Comparison of ENCODE assay signal across 1 cellular context in the genomic region with DNA sequence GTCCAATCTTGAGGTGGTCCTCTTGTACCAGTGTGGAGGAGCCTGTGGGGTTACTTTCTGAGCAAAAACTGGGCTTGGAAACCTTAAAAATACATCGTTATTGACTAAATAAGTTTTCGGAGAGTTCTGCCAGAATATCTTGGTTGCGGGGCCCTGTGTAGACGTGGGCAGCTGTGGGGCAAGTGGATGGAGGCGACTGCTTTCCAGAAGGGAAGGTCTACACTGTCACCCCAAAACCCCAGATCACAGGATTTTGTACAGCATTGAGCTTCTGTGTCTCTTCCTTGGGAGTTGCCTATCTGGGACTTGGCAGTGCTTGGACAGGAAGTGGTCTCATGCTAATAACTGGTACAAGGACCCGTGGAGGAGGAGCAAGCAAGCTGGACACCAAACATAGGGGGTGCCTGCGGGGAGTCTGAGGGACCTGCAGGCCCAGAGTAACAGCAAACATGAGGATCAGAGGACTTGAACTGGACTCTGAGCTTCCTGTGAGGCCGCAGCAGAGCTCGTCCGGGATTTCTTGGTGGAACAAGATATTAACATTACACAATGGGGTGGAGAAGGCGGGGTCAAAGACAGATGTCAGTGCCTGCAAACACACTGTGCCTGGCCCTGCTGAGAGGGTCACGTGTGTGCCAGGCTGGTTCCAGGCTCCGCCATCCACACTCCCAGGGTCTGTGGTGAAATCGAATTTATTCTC.
TF ChIP-seq lines count a peak whose summit lies in the region.

No MANE protein-coding gene starts in this region.

TF ChIP-seq in HepG2, 621 proteins besides CTCF, POLR2A, EP300 and RAD21 (continued from another document and continues in another):
- TF ChIP-seq, protein P1, sequence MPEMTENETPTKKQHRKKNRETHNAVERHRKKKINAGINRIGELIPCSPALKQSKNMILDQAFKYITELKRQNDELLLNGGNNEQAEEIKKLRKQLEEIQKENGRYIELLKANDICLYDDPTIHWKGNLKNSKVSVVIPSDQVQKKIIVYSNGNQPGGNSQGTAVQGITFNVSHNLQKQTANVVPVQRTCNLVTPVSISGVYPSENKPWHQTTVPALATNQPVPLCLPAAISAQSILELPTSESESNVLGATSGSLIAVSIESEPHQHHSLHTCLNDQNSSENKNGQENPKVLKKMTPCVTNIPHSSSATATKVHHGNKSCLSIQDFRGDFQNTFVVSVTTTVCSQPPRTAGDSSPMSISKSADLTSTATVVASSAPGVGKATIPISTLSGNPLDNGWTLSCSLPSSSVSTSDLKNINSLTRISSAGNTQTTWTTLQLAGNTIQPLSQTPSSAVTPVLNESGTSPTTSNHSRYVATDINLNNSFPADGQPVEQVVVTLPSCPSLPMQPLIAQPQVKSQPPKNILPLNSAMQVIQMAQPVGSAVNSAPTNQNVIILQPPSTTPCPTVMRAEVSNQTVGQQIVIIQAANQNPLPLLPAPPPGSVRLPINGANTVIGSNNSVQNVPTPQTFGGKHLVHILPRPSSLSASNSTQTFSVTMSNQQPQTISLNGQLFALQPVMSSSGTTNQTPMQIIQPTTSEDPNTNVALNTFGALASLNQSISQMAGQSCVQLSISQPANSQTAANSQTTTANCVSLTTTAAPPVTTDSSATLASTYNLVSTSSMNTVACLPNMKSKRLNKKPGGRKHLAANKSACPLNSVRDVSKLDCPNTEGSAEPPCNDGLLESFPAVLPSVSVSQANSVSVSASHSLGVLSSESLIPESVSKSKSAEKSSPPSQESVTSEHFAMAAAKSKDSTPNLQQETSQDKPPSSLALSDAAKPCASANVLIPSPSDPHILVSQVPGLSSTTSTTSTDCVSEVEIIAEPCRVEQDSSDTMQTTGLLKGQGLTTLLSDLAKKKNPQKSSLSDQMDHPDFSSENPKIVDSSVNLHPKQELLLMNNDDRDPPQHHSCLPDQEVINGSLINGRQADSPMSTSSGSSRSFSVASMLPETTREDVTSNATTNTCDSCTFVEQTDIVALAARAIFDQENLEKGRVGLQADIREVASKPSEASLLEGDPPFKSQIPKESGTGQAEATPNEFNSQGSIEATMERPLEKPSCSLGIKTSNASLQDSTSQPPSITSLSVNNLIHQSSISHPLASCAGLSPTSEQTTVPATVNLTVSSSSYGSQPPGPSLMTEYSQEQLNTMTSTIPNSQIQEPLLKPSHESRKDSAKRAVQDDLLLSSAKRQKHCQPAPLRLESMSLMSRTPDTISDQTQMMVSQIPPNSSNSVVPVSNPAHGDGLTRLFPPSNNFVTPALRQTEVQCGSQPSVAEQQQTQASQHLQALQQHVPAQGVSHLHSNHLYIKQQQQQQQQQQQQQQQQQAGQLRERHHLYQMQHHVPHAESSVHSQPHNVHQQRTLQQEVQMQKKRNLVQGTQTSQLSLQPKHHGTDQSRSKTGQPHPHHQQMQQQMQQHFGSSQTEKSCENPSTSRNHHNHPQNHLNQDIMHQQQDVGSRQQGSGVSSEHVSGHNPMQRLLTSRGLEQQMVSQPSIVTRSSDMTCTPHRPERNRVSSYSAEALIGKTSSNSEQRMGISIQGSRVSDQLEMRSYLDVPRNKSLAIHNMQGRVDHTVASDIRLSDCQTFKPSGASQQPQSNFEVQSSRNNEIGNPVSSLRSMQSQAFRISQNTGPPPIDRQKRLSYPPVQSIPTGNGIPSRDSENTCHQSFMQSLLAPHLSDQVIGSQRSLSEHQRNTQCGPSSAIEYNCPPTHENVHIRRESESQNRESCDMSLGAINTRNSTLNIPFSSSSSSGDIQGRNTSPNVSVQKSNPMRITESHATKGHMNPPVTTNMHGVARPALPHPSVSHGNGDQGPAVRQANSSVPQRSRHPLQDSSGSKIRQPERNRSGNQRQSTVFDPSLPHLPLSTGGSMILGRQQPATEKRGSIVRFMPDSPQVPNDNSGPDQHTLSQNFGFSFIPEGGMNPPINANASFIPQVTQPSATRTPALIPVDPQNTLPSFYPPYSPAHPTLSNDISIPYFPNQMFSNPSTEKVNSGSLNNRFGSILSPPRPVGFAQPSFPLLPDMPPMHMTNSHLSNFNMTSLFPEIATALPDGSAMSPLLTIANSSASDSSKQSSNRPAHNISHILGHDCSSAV (CRISPR knock-in tag; IDR thresholded peaks at IDR 0.05; ENCODE audit: borderline replicate concordance) = no peak
- TF ChIP-seq MXI1 (IDR thresholded peaks at IDR 0.05; ENCODE audit: borderline replicate concordance, low read depth, low read length) (peak; percentile 69; the same call in 1 of the 3 replicates), ZNF138 (CRISPR knock-in tag; IDR thresholded peaks at IDR 0.05; ENCODE audit: low read depth) (0 out of 2 replicates have a peak, but pooled peaks have one; percentile 23), KDM5A (IDR thresholded peaks at IDR 0.05; ENCODE audit: borderline replicate concordance, low read length) (no peak), CREM (IDR thresholded peaks at IDR 0.05) (peak; percentile 86), CREM (CRISPR knock-in tag; IDR thresholded peaks at IDR 0.05) (no peak), TBX3 (IDR thresholded peaks at IDR 0.05; ENCODE audit: borderline replicate concordance) (no peak), AGO2 (optimal IDR thresholded peaks at IDR 0.05; ENCODE audit: low read depth, low read length) (no peak), PHF21A (CRISPR knock-in tag; IDR thresholded peaks at IDR 0.05) (peak; percentile 96), PAX8 (CRISPR knock-in tag; IDR thresholded peaks at IDR 0.05; ENCODE audit: borderline replicate concordance) (0 out of 2 replicates have a peak, but pooled peaks have one; percentile 37), GLI4 (CRISPR knock-in tag; IDR thresholded peaks at IDR 0.05; ENCODE audit: borderline replicate concordance) (no peak), KLF12 (CRISPR knock-in tag; IDR thresholded peaks at IDR 0.05; ENCODE audit: borderline replicate concordance) (no peak), IRF2 (CRISPR knock-in tag; IDR thresholded peaks at IDR 0.05) (peak; percentile 94; the same call in 1 of the 2 replicates), ZNF557 (CRISPR knock-in tag; IDR thresholded peaks at IDR 0.05) (no peak), IKZF1 (IDR thresholded peaks at IDR 0.05) (no peak), IKZF4 (CRISPR knock-in tag; IDR thresholded peaks at IDR 0.05; ENCODE audit: borderline replicate concordance, low read depth, not compliant biosample characterization) (no peak)
- TF ChIP-seq, protein P2, sequence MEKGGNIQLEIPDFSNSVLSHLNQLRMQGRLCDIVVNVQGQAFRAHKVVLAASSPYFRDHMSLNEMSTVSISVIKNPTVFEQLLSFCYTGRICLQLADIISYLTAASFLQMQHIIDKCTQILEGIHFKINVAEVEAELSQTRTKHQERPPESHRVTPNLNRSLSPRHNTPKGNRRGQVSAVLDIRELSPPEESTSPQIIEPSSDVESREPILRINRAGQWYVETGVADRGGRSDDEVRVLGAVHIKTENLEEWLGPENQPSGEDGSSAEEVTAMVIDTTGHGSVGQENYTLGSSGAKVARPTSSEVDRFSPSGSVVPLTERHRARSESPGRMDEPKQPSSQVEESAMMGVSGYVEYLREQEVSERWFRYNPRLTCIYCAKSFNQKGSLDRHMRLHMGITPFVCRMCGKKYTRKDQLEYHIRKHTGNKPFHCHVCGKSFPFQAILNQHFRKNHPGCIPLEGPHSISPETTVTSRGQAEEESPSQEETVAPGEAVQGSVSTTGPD (CRISPR knock-in tag; IDR thresholded peaks at IDR 0.05) = no peak; the same call in none of the 2 replicates
- TF ChIP-seq, protein P3, sequence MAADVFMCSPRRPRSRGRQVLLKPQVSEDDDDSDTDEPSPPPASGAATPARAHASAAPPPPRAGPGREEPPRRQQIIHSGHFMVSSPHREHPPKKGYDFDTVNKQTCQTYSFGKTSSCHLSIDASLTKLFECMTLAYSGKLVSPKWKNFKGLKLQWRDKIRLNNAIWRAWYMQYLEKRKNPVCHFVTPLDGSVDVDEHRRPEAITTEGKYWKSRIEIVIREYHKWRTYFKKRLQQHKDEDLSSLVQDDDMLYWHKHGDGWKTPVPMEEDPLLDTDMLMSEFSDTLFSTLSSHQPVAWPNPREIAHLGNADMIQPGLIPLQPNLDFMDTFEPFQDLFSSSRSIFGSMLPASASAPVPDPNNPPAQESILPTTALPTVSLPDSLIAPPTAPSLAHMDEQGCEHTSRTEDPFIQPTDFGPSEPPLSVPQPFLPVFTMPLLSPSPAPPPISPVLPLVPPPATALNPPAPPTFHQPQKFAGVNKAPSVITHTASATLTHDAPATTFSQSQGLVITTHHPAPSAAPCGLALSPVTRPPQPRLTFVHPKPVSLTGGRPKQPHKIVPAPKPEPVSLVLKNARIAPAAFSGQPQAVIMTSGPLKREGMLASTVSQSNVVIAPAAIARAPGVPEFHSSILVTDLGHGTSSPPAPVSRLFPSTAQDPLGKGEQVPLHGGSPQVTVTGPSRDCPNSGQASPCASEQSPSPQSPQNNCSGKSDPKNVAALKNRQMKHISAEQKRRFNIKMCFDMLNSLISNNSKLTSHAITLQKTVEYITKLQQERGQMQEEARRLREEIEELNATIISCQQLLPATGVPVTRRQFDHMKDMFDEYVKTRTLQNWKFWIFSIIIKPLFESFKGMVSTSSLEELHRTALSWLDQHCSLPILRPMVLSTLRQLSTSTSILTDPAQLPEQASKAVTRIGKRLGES (CRISPR knock-in tag; IDR thresholded peaks at IDR 0.05; ENCODE audit: borderline replicate concordance) = no peak
- TF ChIP-seq, protein P4, sequence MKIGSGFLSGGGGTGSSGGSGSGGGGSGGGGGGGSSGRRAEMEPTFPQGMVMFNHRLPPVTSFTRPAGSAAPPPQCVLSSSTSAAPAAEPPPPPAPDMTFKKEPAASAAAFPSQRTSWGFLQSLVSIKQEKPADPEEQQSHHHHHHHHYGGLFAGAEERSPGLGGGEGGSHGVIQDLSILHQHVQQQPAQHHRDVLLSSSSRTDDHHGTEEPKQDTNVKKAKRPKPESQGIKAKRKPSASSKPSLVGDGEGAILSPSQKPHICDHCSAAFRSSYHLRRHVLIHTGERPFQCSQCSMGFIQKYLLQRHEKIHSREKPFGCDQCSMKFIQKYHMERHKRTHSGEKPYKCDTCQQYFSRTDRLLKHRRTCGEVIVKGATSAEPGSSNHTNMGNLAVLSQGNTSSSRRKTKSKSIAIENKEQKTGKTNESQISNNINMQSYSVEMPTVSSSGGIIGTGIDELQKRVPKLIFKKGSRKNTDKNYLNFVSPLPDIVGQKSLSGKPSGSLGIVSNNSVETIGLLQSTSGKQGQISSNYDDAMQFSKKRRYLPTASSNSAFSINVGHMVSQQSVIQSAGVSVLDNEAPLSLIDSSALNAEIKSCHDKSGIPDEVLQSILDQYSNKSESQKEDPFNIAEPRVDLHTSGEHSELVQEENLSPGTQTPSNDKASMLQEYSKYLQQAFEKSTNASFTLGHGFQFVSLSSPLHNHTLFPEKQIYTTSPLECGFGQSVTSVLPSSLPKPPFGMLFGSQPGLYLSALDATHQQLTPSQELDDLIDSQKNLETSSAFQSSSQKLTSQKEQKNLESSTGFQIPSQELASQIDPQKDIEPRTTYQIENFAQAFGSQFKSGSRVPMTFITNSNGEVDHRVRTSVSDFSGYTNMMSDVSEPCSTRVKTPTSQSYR (CRISPR knock-in tag; IDR thresholded peaks at IDR 0.05; ENCODE audit: borderline replicate concordance) = peak; percentile 84; the same call in 1 of the 2 replicates
- TF ChIP-seq, protein P5, sequence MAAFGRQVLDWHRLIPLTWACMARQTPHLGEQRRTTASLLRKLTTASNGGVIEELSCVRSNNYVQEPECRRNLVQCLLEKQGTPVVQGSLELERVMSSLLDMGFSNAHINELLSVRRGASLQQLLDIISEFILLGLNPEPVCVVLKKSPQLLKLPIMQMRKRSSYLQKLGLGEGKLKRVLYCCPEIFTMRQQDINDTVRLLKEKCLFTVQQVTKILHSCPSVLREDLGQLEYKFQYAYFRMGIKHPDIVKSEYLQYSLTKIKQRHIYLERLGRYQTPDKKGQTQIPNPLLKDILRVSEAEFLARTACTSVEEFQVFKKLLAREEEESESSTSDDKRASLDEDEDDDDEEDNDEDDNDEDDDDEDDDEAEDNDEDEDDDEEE (CRISPR knock-in tag; IDR thresholded peaks at IDR 0.05) = no peak
- TF ChIP-seq, protein P6, sequence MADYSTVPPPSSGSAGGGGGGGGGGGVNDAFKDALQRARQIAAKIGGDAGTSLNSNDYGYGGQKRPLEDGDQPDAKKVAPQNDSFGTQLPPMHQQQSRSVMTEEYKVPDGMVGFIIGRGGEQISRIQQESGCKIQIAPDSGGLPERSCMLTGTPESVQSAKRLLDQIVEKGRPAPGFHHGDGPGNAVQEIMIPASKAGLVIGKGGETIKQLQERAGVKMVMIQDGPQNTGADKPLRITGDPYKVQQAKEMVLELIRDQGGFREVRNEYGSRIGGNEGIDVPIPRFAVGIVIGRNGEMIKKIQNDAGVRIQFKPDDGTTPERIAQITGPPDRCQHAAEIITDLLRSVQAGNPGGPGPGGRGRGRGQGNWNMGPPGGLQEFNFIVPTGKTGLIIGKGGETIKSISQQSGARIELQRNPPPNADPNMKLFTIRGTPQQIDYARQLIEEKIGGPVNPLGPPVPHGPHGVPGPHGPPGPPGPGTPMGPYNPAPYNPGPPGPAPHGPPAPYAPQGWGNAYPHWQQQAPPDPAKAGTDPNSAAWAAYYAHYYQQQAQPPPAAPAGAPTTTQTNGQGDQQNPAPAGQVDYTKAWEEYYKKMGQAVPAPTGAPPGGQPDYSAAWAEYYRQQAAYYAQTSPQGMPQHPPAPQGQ (CRISPR knock-in tag; IDR thresholded peaks at IDR 0.05; ENCODE audit: borderline replicate concordance) = no peak
- TF ChIP-seq, protein P7, sequence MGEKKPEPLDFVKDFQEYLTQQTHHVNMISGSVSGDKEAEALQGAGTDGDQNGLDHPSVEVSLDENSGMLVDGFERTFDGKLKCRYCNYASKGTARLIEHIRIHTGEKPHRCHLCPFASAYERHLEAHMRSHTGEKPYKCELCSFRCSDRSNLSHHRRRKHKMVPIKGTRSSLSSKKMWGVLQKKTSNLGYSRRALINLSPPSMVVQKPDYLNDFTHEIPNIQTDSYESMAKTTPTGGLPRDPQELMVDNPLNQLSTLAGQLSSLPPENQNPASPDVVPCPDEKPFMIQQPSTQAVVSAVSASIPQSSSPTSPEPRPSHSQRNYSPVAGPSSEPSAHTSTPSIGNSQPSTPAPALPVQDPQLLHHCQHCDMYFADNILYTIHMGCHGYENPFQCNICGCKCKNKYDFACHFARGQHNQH (CRISPR knock-in tag; IDR thresholded peaks at IDR 0.05) = peak; percentile 98
- TF ChIP-seq, protein P8, sequence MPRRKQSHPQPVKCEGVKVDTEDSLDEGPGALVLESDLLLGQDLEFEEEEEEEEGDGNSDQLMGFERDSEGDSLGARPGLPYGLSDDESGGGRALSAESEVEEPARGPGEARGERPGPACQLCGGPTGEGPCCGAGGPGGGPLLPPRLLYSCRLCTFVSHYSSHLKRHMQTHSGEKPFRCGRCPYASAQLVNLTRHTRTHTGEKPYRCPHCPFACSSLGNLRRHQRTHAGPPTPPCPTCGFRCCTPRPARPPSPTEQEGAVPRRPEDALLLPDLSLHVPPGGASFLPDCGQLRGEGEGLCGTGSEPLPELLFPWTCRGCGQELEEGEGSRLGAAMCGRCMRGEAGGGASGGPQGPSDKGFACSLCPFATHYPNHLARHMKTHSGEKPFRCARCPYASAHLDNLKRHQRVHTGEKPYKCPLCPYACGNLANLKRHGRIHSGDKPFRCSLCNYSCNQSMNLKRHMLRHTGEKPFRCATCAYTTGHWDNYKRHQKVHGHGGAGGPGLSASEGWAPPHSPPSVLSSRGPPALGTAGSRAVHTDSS (CRISPR knock-in tag; conservative IDR thresholded peaks at IDR 0.05) = no peak
